ENCODE assay signal across 9 cellular contexts in the genomic region with DNA sequence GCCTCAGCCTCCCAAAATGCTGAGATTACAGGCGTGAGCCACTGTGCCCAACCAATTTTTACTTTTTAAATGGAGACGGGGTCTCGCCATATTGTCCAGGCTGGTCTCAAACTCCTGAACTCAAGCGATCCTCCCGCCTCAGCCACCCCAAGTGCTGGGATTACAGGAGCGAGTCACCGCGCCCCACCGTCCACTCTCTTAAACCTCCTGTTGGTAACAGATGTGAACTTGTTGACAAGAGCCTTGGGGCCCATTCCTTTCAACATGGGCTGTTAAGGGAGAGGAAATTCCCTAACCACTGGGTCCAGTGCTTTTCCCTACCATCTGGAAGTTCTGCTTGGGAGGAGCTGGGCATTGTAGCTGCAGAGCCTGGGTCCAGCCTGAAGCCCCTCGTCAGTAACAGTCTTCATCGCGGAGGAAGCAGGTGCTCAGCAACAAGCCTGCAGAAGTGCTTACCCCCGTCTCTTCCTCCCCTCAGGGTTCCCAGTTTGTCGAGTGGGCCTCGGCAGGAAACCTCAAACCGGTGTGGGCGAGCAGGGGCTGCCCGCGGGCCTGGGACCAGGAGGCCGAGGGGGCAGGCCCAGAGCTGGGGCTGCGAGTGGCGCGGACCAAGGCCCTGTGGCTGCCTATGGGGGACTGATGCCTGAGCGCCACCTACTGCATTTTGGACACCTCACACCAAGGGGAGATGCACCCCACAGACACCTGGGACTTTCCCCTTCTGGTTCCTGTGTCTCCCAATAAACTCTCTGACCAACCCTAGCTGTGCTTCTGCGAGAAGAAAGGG. TPM values are rescaled to one million over a fixed set of nuclear protein-coding genes. Genes with fewer than 3 reads are reported as not detected.
DNase-seq lines count a peak whose midpoint lies in the region; ATAC-seq and TF ChIP-seq lines count a peak whose summit lies in the region.
"Had no signal": no experiment of that assay in that cellular context is flagged by ENCODE, and none has a peak within 500 bp of the region (broad histone marks: within the 10 kb centered on the region; RNA-seq: fewer than 3 reads in every experiment).

No MANE protein-coding gene starts in this region.

- H3K4me3 ChIP-seq in vagina: no peak overlapping the region

- peak; percentile 55 for ATAC-seq in HG03439 (IDR thresholded peaks at IDR 0.05; ENCODE audit: unreplicated experiment)

- intact Hi-C loops in vagina (cut with DNase I): no loop called here

- peaks cover 0 to 11% of the 10 kb centered on the region in 2 donors for H3K36me3 ChIP-seq in vagina

- H3K9me3 ChIP-seq in vagina: no peaks in the 10 kb centered on the region

- peak overlapping the region; percentile 90 for H3K27ac ChIP-seq in vagina
- H3K27ac ChIP-seq: C4-2B had no signal

- no peaks in the 10 kb centered on the region for H3K27me3 ChIP-seq in vagina

- TF ChIP-seq POLR2A in vagina (IDR thresholded peaks at IDR 0.05): no peak

- H3K4me1 ChIP-seq in vagina: peaks cover 31% of the 10 kb centered on the region

- DNase-seq in SKM-1 treated with dmso at 0.1 percent for 144 hours (lab: John Stamatoyannopoulos, UW; ENCODE audit: unreplicated experiment) (peak; percentile 20), SKM-1 (lab: John Stamatoyannopoulos, UW; ENCODE audit: unreplicated experiment) (no peak), iPS-NIHi11 (ENCODE audit: low spot score) (peak; percentile 8), vagina (ENCODE audit: extremely low spot score in 2 of 2) (no peak), HT-29 (ENCODE audit: low spot score) (no peak), dedifferentiated amniotic fluid mesenchymal stem cell (ENCODE audit: extremely low spot score) (no peak)
- DNase-seq in activated CD8-positive, alpha-beta memory T cell treated with anti-CD3 and anti-CD28 coated beads for 4 hours (ENCODE audit: low read depth in 2 of 2): peak; percentile 65 to 69

- TF ChIP-seq CTCF in vagina (IDR thresholded peaks at IDR 0.05): no peak

RNA-seq across cellular contexts. Expression of a gene that starts 4.0 kb away (rescaled TPM):
- total RNA-seq in vagina: 10.1 TPM
- total RNA-seq in HT-29 (2014; rRNA removed; shearing (Covaris generic)): 1.6 and 2.1 TPM in 2 replicates

RNA-seq across cellular contexts. Expression of a gene that starts 17.0 kb away (rescaled TPM):
- total RNA-seq in vagina: 29.5 TPM
- total RNA-seq in HT-29 (2014; rRNA removed; shearing (Covaris generic)): 214 and 224 TPM in 2 replicates

RNA-seq across cellular contexts. Expression of a gene that starts 17.4 kb away (rescaled TPM):
- total RNA-seq in vagina: 3,900 TPM
- 7,406 and 7,983 TPM in 2 replicates for total RNA-seq in HT-29 (2014; rRNA removed; shearing (Covaris generic))

RNA-seq across cellular contexts. Expression of a gene that starts 18.4 kb away (rescaled TPM):
- 96.3 TPM for total RNA-seq in vagina
- 337 and 351 TPM in 2 replicates for total RNA-seq in HT-29 (2014; rRNA removed; shearing (Covaris generic))

RNA-seq across cellular contexts. Expression of a gene that starts 26.2 kb away (rescaled TPM):
- total RNA-seq in vagina: 4,897 TPM
- total RNA-seq in HT-29 (2014; rRNA removed; shearing (Covaris generic)): 5,724 and 5,984 TPM in 2 replicates

Comparison
In these comparisons a context has a peak if more than half of its experiments do, and no peak if none do; other contexts are left out.
1. DNase-seq: peak in SKM-1 treated with dmso at 0.1 percent for 144 hours (single experiment), activated CD8-positive, alpha-beta memory T cell treated with anti-CD3 and anti-CD28 coated beads for 4 hours (2 of 2) and iPS-NIHi11 (single experiment); none in SKM-1 (single experiment), vagina (0 of 2), HT-29 (single experiment) and dedifferentiated amniotic fluid mesenchymal stem cell (single experiment).